In genomic region chr11:105968021-105968697, GRCh38 we compare ENCODE assay signal across 13 cellular contexts. TPM values are rescaled to one million over a fixed set of nuclear protein-coding genes. Genes with fewer than 3 reads are reported as not detected.
A peak's percentile ranks its signal among the peaks of the same experiment; 100 is the strongest.
DNase-seq lines count a peak whose midpoint lies in the region; ATAC-seq and TF ChIP-seq lines count a peak whose summit lies in the region.
"Had no signal": no experiment of that assay in that cellular context is flagged by ENCODE, and none has a peak within 500 bp of the region (broad histone marks: within the 10 kb centered on the region; RNA-seq: fewer than 3 reads in every experiment).

No MANE protein-coding gene starts in this region.

- H3K9me3 ChIP-seq in GM23248 (ENCODE audit: low read depth), result no peaks in the 10 kb centered on the region
- H3K9me3 ChIP-seq in neuronal stem cell (replicated peaks in 1 of 2; ENCODE audit: control insufficient read depth in 2 of 2, insufficient read depth in 1 of 2, low read depth in 1 of 2, low read length in 2 of 2), result no peaks in the 10 kb centered on the region
- H3K9me3 ChIP-seq in SJCRH30 (replicated peaks), result no peaks in the 10 kb centered on the region
- H3K9me3 ChIP-seq: BLaER1, SJSA1 had no signal

- no peaks in the 10 kb centered on the region for H3K36me3 Mint-ChIP-seq in CD14-positive monocyte
- no peaks in the 10 kb centered on the region for H3K36me3 Mint-ChIP-seq in activated T-cell treated with anti-CD3 and anti-CD28 coated beads, Interleukin-2, amount 50 U/mL, for 72 hours (ENCODE audit: insufficient read depth in 2 of 2)
- H3K36me3 Mint-ChIP-seq: activated CD4-positive, alpha-beta memory T cell treated with anti-CD3 and anti-CD28 coated beads for 36 hours had no signal

- H3K4me3 ChIP-seq in GM23248, result no peak overlapping the region
- no peak overlapping the region for H3K4me3 ChIP-seq in epithelial cell of proximal tubule (ENCODE audit: low read depth, low read length)
- no peak overlapping the region for H3K4me3 ChIP-seq in neuronal stem cell (ENCODE audit: low read length in 2 of 2)
- no peak overlapping the region for H3K4me3 ChIP-seq in SJCRH30
- H3K4me3 ChIP-seq: BLaER1, GM12878, SJSA1 had no signal

- H3K4me2 ChIP-seq in GM23248 (ENCODE audit: unreplicated experiment) (no peak overlapping the region), neuronal stem cell (ENCODE audit: insufficient read depth, low read length, poor library complexity, severe bottlenecking) (no peak overlapping the region)
- H3K4me2 ChIP-seq: BLaER1 had no signal

- in situ Hi-C loops in GM23248 (cut with MboI), result no loop called here

- H2AK5ac ChIP-seq in neuronal stem cell (ENCODE audit: low read depth, low read length), result no peak overlapping the region

- TF ChIP-seq CTCF in epithelial cell of proximal tubule (conservative IDR thresholded peaks at IDR 0.05; ENCODE audit: low read depth, low read length) (no peak), CD14-positive monocyte (IDR thresholded peaks at IDR 0.05) (no peak)

- peak; percentile 5 for DNase-seq in GM23248
- DNase-seq in RKO (ENCODE audit: low spot score), result peak; percentile 24
- DNase-seq in epithelial cell of proximal tubule (ENCODE audit: low read depth), result peak; percentile 74
- no peak for DNase-seq in neuronal stem cell (ENCODE audit: low spot score)
- no peak for DNase-seq in SJCRH30
- no peak for DNase-seq in CD14-positive monocyte (ENCODE audit: low spot score)
- no peak for DNase-seq in activated T-cell treated with anti-CD3 and anti-CD28 coated beads, Interleukin-2, amount 50 U/mL, for 72 hours
- no peak for DNase-seq in LoVo (ENCODE audit: low spot score)
- DNase-seq: activated CD4-positive, alpha-beta memory T cell treated with anti-CD3 and anti-CD28 coated beads for 36 hours; stimulated activated CD4-positive, alpha-beta T cell treated with anti-CD3 and anti-CD28 coated beads, Interleukin-1b, Interleukin-23, amount 100 ng/mL, for 48 hours had no signal

- intact Hi-C loops in CD14-positive monocyte (cut with micrococcal nuclease), result no loop called here

- no peaks in the 10 kb centered on the region for H3K79me1 ChIP-seq in neuronal stem cell (ENCODE audit: low read depth, low read length)

- H4K91ac ChIP-seq in neuronal stem cell (ENCODE audit: low read depth, low read length, poor library complexity), result no peak overlapping the region

- no peak overlapping the region for H2AFZ ChIP-seq in GM23248
- peak overlapping the region; percentile 21 for H2AFZ ChIP-seq in neuronal stem cell (ENCODE audit: low read length)

- H2BK120ac ChIP-seq in neuronal stem cell (ENCODE audit: low read depth, low read length), result no peak overlapping the region

- no peak overlapping the region for H3K18ac ChIP-seq in neuronal stem cell (ENCODE audit: low read length)

- H4K20me1 ChIP-seq in GM23248 (ENCODE audit: insufficient read depth), result no peaks in the 10 kb centered on the region
- H4K20me1 ChIP-seq: BLaER1 had no signal

- no peaks in the 10 kb centered on the region for H3K9me3 Mint-ChIP-seq in CD14-positive monocyte
- H3K9me3 Mint-ChIP-seq in activated T-cell treated with anti-CD3 and anti-CD28 coated beads, Interleukin-2, amount 50 U/mL, for 72 hours, result no peaks in the 10 kb centered on the region
- H3K9me3 Mint-ChIP-seq: activated CD4-positive, alpha-beta memory T cell treated with anti-CD3 and anti-CD28 coated beads for 36 hours had no signal

- H3K23ac ChIP-seq in neuronal stem cell (ENCODE audit: low read depth, low read length, poor library complexity), result no peak overlapping the region

- H4K8ac ChIP-seq in neuronal stem cell (ENCODE audit: low read depth, low read length), result no peak overlapping the region

- no peaks in the 10 kb centered on the region for H3K9me2 ChIP-seq in GM23248 (ENCODE audit: insufficient read depth)

- H3K27me3 Mint-ChIP-seq in CD14-positive monocyte (ENCODE audit: low read depth in 3 of 3), result peaks cover 0 to 2% (median 0%) of the 10 kb centered on the region in 3 donors
- H3K27me3 Mint-ChIP-seq in activated T-cell treated with anti-CD3 and anti-CD28 coated beads, Interleukin-2, amount 50 U/mL, for 72 hours (ENCODE audit: low read depth), result no peaks in the 10 kb centered on the region
- H3K27me3 Mint-ChIP-seq: activated CD4-positive, alpha-beta memory T cell treated with anti-CD3 and anti-CD28 coated beads for 36 hours had no signal

- no peaks in the 10 kb centered on the region for H3K27me3 ChIP-seq in GM23248 (replicated peaks; ENCODE audit: insufficient read depth)
- H3K27me3 ChIP-seq in neuronal stem cell (ENCODE audit: control insufficient read depth in 3 of 3, insufficient read depth in 3 of 3, low read depth in 1 of 3, low read length in 3 of 3), result no peaks in the 10 kb centered on the region
- H3K27me3 ChIP-seq in SJCRH30, result no peaks in the 10 kb centered on the region
- H3K27me3 ChIP-seq: BLaER1, SJSA1 had no signal

- H3K4me3 Mint-ChIP-seq in CD14-positive monocyte, result no peak overlapping the region
- no peak overlapping the region for H3K4me3 Mint-ChIP-seq in activated T-cell treated with anti-CD3 and anti-CD28 coated beads, Interleukin-2, amount 50 U/mL, for 72 hours
- H3K4me3 Mint-ChIP-seq: activated CD4-positive, alpha-beta memory T cell treated with anti-CD3 and anti-CD28 coated beads for 36 hours had no signal

- no peaks in the 10 kb centered on the region for H3K4me1 Mint-ChIP-seq in CD14-positive monocyte
- no peaks in the 10 kb centered on the region for H3K4me1 Mint-ChIP-seq in activated T-cell treated with anti-CD3 and anti-CD28 coated beads, Interleukin-2, amount 50 U/mL, for 72 hours (ENCODE audit: low read depth)

- ATAC-seq in activated T-cell treated with anti-CD3 and anti-CD28 coated beads, Interleukin-2, amount 50 U/mL, for 72 hours (replicated peaks in 1 of 2), result no peak
- ATAC-seq: GM12878 had no signal

- H3K14ac ChIP-seq in neuronal stem cell (ENCODE audit: low read length), result no peak overlapping the region

- H2BK12ac ChIP-seq in neuronal stem cell (ENCODE audit: low read length), result no peak overlapping the region

- no peak overlapping the region for H2BK15ac ChIP-seq in neuronal stem cell (ENCODE audit: low read length)

- H3K4me1 ChIP-seq in GM23248 (ENCODE audit: insufficient read depth), result no peaks in the 10 kb centered on the region
- H3K4me1 ChIP-seq in neuronal stem cell (ENCODE audit: control insufficient read depth in 2 of 2, insufficient read depth in 1 of 2, low read depth in 1 of 2, low read length in 2 of 2), result no peaks in the 10 kb centered on the region
- H3K4me1 ChIP-seq in SJCRH30, result no peaks in the 10 kb centered on the region
- H3K4me1 ChIP-seq: BLaER1, SJSA1 had no signal

- H3K27ac ChIP-seq in GM23248 (no peak overlapping the region), neuronal stem cell (replicated peaks; ENCODE audit: low read length) (no peak overlapping the region), SJCRH30 (no peak overlapping the region)
- H3K27ac ChIP-seq: BLaER1, SJSA1 had no signal

- no peaks in the 10 kb centered on the region for H3K36me3 ChIP-seq in GM23248 (ENCODE audit: low read depth)
- H3K36me3 ChIP-seq in neuronal stem cell (replicated peaks in 1 of 2; ENCODE audit: control insufficient read depth in 2 of 2, insufficient read depth in 2 of 2, low read length in 2 of 2), result no peaks in the 10 kb centered on the region
- no peaks in the 10 kb centered on the region for H3K36me3 ChIP-seq in SJCRH30
- H3K36me3 ChIP-seq: BLaER1, SJSA1 had no signal

- H3F3A ChIP-seq in GM23248 (ENCODE audit: insufficient read depth), result no peaks in the 10 kb centered on the region

- H3K9ac ChIP-seq in GM23248 (no peak overlapping the region), neuronal stem cell (ENCODE audit: low read depth, low read length, poor library complexity) (no peak overlapping the region)
- H3K9ac ChIP-seq: BLaER1 had no signal

- H3K79me2 ChIP-seq in GM23248 (ENCODE audit: insufficient read depth), result no peaks in the 10 kb centered on the region

- H3K4ac ChIP-seq in neuronal stem cell (ENCODE audit: low read length), result no peak overlapping the region

- no peak overlapping the region for H2BK5ac ChIP-seq in neuronal stem cell (ENCODE audit: low read length)

- WGBS in GM23248 (ENCODE audit: low coverage in 1 of 2, low lambda C conversion rate in 2 of 2, missing lambda C conversion rate in 2 of 2), 2 experiments, result 46 to 50% methylated on average over 3 of the region's 3 CpGs
- no CpG with 5 or more reads among the region's 3 CpGs for WGBS in neuronal stem cell (ENCODE audit: extremely low coverage in 2 of 2, insufficient read length in 2 of 2, insufficient replicate concordance in 1 of 2), 2 donors

- H3K27ac Mint-ChIP-seq in CD14-positive monocyte, result no peak overlapping the region
- no peak overlapping the region for H3K27ac Mint-ChIP-seq in activated T-cell treated with anti-CD3 and anti-CD28 coated beads, Interleukin-2, amount 50 U/mL, for 72 hours
- H3K27ac Mint-ChIP-seq: activated CD4-positive, alpha-beta memory T cell treated with anti-CD3 and anti-CD28 coated beads for 36 hours had no signal

RNA-seq across cellular contexts. Expression of gene MSANTD4, which starts 53.9 kb away (rescaled TPM):
- total RNA-seq in GM23248 (2014; rRNA removed; shearing (Covaris generic)), result 22.6 TPM in 2 replicates
- polyA plus RNA-seq in GM23248 (2016; fragmentation: Nextera tagmentation; extraction: Ambion mirVana) (9.1 and 9.8 TPM in 2 replicates), CD14-positive monocyte (1 to 10 TPM; 1.8 to 2.1 TPM)
- total RNA-seq in epithelial cell of proximal tubule, result 14.9 and 24.4 TPM in 2 replicates
- polyA plus RNA-seq in neuronal stem cell (2013, experiment 1 of 2), result 20.8 TPM
- 22.5 TPM for polyA plus RNA-seq in neuronal stem cell (2013, experiment 2 of 2)
- 16.5 and 18.4 TPM in 2 replicates for total RNA-seq in SJCRH30 (2014; rRNA removed; shearing (Covaris generic))
- 10 to 100 TPM; 13.9 to 15.4 TPM for total RNA-seq in activated T-cell treated with anti-CD3 and anti-CD28 coated beads, Interleukin-2, amount 50 U/mL, for 72 hours

Comparison
In these comparisons a context has a peak if more than half of its experiments do, and no peak if none do; other contexts are left out.
1. DNase-seq: peak in GM23248 (single experiment), RKO (single experiment) and epithelial cell of proximal tubule (single experiment); none in neuronal stem cell (single experiment), SJCRH30 (0 of 2), CD14-positive monocyte (single experiment), activated T-cell treated with anti-CD3 and anti-CD28 coated beads, Interleukin-2, amount 50 U/mL, for 72 hours (0 of 2) and LoVo (single experiment).